Comparison of ENCODE assay signal across 34 cellular contexts in genomic region chr14:21149641-21150367, GRCh38. TPM values are rescaled to one million over a fixed set of nuclear protein-coding genes. Genes with fewer than 3 reads are reported as not detected.
"Had no signal": no experiment of that assay in that cellular context is flagged by ENCODE, and none has a peak within 500 bp of the region (broad histone marks: within the 10 kb centered on the region; RNA-seq: fewer than 3 reads in every experiment).

No MANE protein-coding gene starts in this region.

- H3K4me2 ChIP-seq: SK-N-SH had no signal

- H3K36me3 ChIP-seq: MG63, Peyer's patch, SJSA1 had no signal

- H3K4me1 ChIP-seq: Peyer's patch, SJSA1 had no signal

- H3K27ac ChIP-seq: Peyer's patch, SJSA1 had no signal

- H3K4me3 ChIP-seq: MG63, Peyer's patch, SJSA1 had no signal

- H3K9me3 ChIP-seq: MG63, SJSA1, SK-N-SH had no signal

- DNase-seq: Kasumi-1, KG1, MG63, NCI-H1048, NCI-H1092 treated with DMSO at 0.1 percent for 48 hours, NCI-H1105 treated with DMSO at 0.1 percent for 48 hours, NCI-H1417, NCI-H1436, NCI-H146, NCI-H1694, NCI-H187, NCI-H1930, NCI-H2029 treated with DMSO at 0.1 percent for 48 hours, NCI-H2081 treated with DMSO at 0.1 percent for 48 hours, NCI-H2107, NCI-H2171, NCI-H226, NCI-H446 treated with DMSO at 0.1 percent for 48 hours, NCI-H510A, NCI-H524, NCI-H526, NCI-H69, NCI-H748 treated with DMSO at 0.1 percent for 48 hours, NCI-H82, OCI-M1, PC-3, Peyer's patch, Right ventricle myocardium superior, RPMI8226, SHP77 treated with DMSO at 0.1 percent for 48 hours, SK-N-SH, SW 1271 had no signal

- ATAC-seq: PC-3 had no signal

- H3K9ac ChIP-seq: SK-N-SH had no signal

- H3K27me3 ChIP-seq: MG63, Peyer's patch had no signal

RNA-seq across cellular contexts. Expression of gene OR5AU1, which starts 6.1 kb away (rescaled TPM):
- total RNA-seq: M059J, PC-3, Peyer's patch, Right ventricle myocardium superior, SJSA1 had no signal
- polyA plus RNA-seq: SK-N-SH had no signal

RNA-seq across cellular contexts. Expression of gene TMEM253, which starts 48.9 kb away (rescaled TPM):
- total RNA-seq: M059J, PC-3, SJSA1 had no signal
